Comparison of ENCODE assay signal across 12 cellular contexts in the genomic region with DNA sequence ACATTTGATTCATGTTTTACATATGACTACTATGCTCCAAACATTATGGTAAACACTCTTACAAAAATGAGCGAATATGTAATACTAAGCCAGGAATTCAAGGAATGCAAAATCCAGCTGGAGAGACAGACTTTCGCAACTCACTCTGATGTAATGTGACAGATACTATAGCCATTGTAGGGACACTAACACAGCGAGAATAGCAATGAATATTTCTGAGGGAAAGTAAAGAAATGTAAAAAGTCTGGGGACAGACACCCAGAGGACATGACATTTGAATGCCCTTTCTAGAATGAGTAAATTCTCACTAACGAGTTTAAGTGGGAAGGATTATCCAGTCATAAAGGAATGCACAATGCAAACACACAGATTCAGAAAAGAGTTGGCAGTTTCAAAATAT.
DNase-seq lines count a peak whose midpoint lies in the region; ATAC-seq, FAIRE-seq and TF ChIP-seq lines count a peak whose summit lies in the region.
"Had no signal": no experiment of that assay in that cellular context is flagged by ENCODE, and none has a peak within 500 bp of the region (broad histone marks: within the 10 kb centered on the region; RNA-seq: fewer than 3 reads in every experiment).

No MANE protein-coding gene starts in this region.

- H3K4me3 ChIP-seq in A549 (no peak overlapping the region), HUES48 (ENCODE audit: low read depth, low read length) (no peak overlapping the region), kidney epithelial cell (ENCODE audit: low read depth, low read length) (no peak overlapping the region), lower leg skin (ENCODE audit: low read depth, poor library complexity, severe bottlenecking) (no peak overlapping the region)
- no peak overlapping the region for H3K4me3 ChIP-seq in CD8-positive, alpha-beta memory T cell (ENCODE audit: low read length)
- H3K4me3 ChIP-seq: BLaER1 had no signal

- TF ChIP-seq POLR2A in A549 (IDR thresholded peaks at IDR 0.05; ENCODE audit: low read length) (no peak), lower leg skin (IDR thresholded peaks at IDR 0.05) (no peak)

- DNase-seq in A549 (ENCODE audit: low read depth in 1 of 2, low spot score in 1 of 2) = peak; percentile 32 to 62
- DNase-seq in T47D (ENCODE audit: low read depth in 1 of 2, low spot score in 1 of 2) = peak; percentile 37 to 78
- peak; percentile 41 for DNase-seq in kidney epithelial cell (ENCODE audit: low read depth)
- no peak for DNase-seq in CD8-positive, alpha-beta memory T cell
- DNase-seq in activated T-cell treated with anti-CD3 and anti-CD28 coated beads, Interleukin-2, amount 50 U/mL, for 4 hours = no peak
- DNase-seq in lower leg skin (ENCODE audit: low spot score in 2 of 2) = no peak
- DNase-seq: activated naive CD8-positive, alpha-beta T cell treated with anti-CD3 and anti-CD28 coated beads, Interleukin-2, amount 50 U/mL, for 24 hours; NCI-H146 had no signal

- ATAC-seq in A549 = peak; percentile 74 to 95; a peak in 5 of 6 replicates
- no peak for ATAC-seq in GM21528 (IDR thresholded peaks at IDR 0.05; ENCODE audit: low FRiP score, unreplicated experiment)
- no peak for ATAC-seq in activated T-cell treated with anti-CD3 and anti-CD28 coated beads, Interleukin-2, amount 50 U/mL, for 4 hours
- ATAC-seq: activated naive CD8-positive, alpha-beta T cell treated with anti-CD3 and anti-CD28 coated beads, Interleukin-2, amount 50 U/mL, for 24 hours had no signal

- intact Hi-C loops in lower leg skin (cut with DNase I; ENCODE audit: low total_unique reads) = no loop called here

- POLR2A ChIA-PET in A549 (lab: Yijun Ruan, JAX) = no interaction called here
- POLR2A ChIA-PET in CD8-positive, alpha-beta memory T cell (lab: Charles Lee) = no interaction called here

- TF ChIP-seq CTCF in A549 (IDR thresholded peaks at IDR 0.05) (no peak), kidney epithelial cell (IDR thresholded peaks at IDR 0.05; ENCODE audit: insufficient read depth, low read length, poor library complexity, severe bottlenecking) (no peak), lower leg skin (IDR thresholded peaks at IDR 0.05) (no peak)

- 0 out of 2 replicates have a peak overlapping the region, but pooled peaks have one; percentile 0 for H3K9ac ChIP-seq in HUES48 (ENCODE audit: low read depth, low read length)
- H3K9ac ChIP-seq: BLaER1 had no signal

- H3K36me3 ChIP-seq in HUES48 (ENCODE audit: control insufficient read depth, insufficient read depth, low read length) (no peaks in the 10 kb centered on the region), kidney epithelial cell (ENCODE audit: control insufficient read depth, insufficient read depth, low read length) (no peaks in the 10 kb centered on the region)
- H3K36me3 ChIP-seq in CD8-positive, alpha-beta memory T cell (ENCODE audit: insufficient read depth, low read length) = no peaks in the 10 kb centered on the region
- H3K36me3 ChIP-seq: BLaER1 had no signal

- peak; percentile 35 to 59; a peak in 2 of 5 replicates for TF ChIP-seq EP300 in A549 (IDR thresholded peaks at IDR 0.05)

- peaks cover 21% of the 10 kb centered on the region for H3K4me1 ChIP-seq in A549
- H3K4me1 ChIP-seq in HUES48 (ENCODE audit: control insufficient read depth, insufficient read depth, low read length) = peaks cover 16% of the 10 kb centered on the region
- H3K4me1 ChIP-seq in CD8-positive, alpha-beta memory T cell (ENCODE audit: insufficient read depth, low read length) = no peaks in the 10 kb centered on the region

- CTCF ChIA-PET in A549 (lab: Yijun Ruan, JAX) = no interaction called here
- CTCF ChIA-PET in CD8-positive, alpha-beta memory T cell (lab: Charles Lee) = no interaction called here

- WGBS in A549 (ENCODE audit: missing lambda C conversion rate) = 4% methylated on average over 4 of the region's 4 CpGs
- WGBS in lower leg skin, 2 donors = 49 to 52% methylated on average over 4 of the region's 4 CpGs

- H3K27ac ChIP-seq in A549 = peak overlapping the region; percentile 1 to 70; a peak in 4 of 6 replicates
- H3K27ac ChIP-seq in HUES48 (ENCODE audit: low read depth, low read length) = no peak overlapping the region
- no peak overlapping the region for H3K27ac ChIP-seq in CD8-positive, alpha-beta memory T cell (ENCODE audit: low read depth, low read length)
- H3K27ac ChIP-seq: BLaER1 had no signal

- H3K27me3 Mint-ChIP-seq in CD8-positive, alpha-beta memory T cell = peaks cover 0 to 2% of the 10 kb centered on the region in 2 donors
- no peaks in the 10 kb centered on the region for H3K27me3 Mint-ChIP-seq in activated T-cell treated with anti-CD3 and anti-CD28 coated beads, Interleukin-2, amount 50 U/mL, for 4 hours (ENCODE audit: low read depth)
- H3K27me3 Mint-ChIP-seq: activated naive CD8-positive, alpha-beta T cell treated with anti-CD3 and anti-CD28 coated beads, Interleukin-2, amount 50 U/mL, for 24 hours had no signal

- no peak overlapping the region for H3K4me3 Mint-ChIP-seq in CD8-positive, alpha-beta memory T cell
- no peak overlapping the region for H3K4me3 Mint-ChIP-seq in activated T-cell treated with anti-CD3 and anti-CD28 coated beads, Interleukin-2, amount 50 U/mL, for 4 hours
- H3K4me3 Mint-ChIP-seq: activated naive CD8-positive, alpha-beta T cell treated with anti-CD3 and anti-CD28 coated beads, Interleukin-2, amount 50 U/mL, for 24 hours had no signal

- H3K9me3 ChIP-seq in A549 = no peaks in the 10 kb centered on the region
- H3K9me3 ChIP-seq in HUES48 (ENCODE audit: control insufficient read depth, insufficient read depth, low read length) = no peaks in the 10 kb centered on the region
- no peaks in the 10 kb centered on the region for H3K9me3 ChIP-seq in CD8-positive, alpha-beta memory T cell (ENCODE audit: low read length)
- H3K9me3 ChIP-seq: BLaER1 had no signal

- no peak overlapping the region for H3K27ac Mint-ChIP-seq in CD8-positive, alpha-beta memory T cell
- H3K27ac Mint-ChIP-seq: activated naive CD8-positive, alpha-beta T cell treated with anti-CD3 and anti-CD28 coated beads, Interleukin-2, amount 50 U/mL, for 24 hours had no signal

- no peak for TF ChIP-seq RAD21 in A549 (conservative IDR thresholded peaks at IDR 0.05 in 1 of 2, IDR thresholded peaks at IDR 0.05 in 1 of 2)

- peak overlapping the region; percentile 74 for H3K4me2 ChIP-seq in A549
- H3K4me2 ChIP-seq: BLaER1 had no signal

- no peaks in the 10 kb centered on the region for H3K27me3 ChIP-seq in HUES48 (ENCODE audit: control insufficient read depth, insufficient read depth, low read length)
- H3K27me3 ChIP-seq in kidney epithelial cell (ENCODE audit: control insufficient read depth, insufficient read depth, low read length) = no peaks in the 10 kb centered on the region
- no peaks in the 10 kb centered on the region for H3K27me3 ChIP-seq in CD8-positive, alpha-beta memory T cell (ENCODE audit: insufficient read depth, low read length, poor library complexity, severe bottlenecking)
- H3K27me3 ChIP-seq: BLaER1 had no signal

- H3K4me1 Mint-ChIP-seq in CD8-positive, alpha-beta memory T cell = no peaks in the 10 kb centered on the region
- no peaks in the 10 kb centered on the region for H3K4me1 Mint-ChIP-seq in activated T-cell treated with anti-CD3 and anti-CD28 coated beads, Interleukin-2, amount 50 U/mL, for 4 hours (ENCODE audit: low read depth)
- H3K4me1 Mint-ChIP-seq: activated naive CD8-positive, alpha-beta T cell treated with anti-CD3 and anti-CD28 coated beads, Interleukin-2, amount 50 U/mL, for 24 hours had no signal

- no peaks in the 10 kb centered on the region for H3K36me3 Mint-ChIP-seq in CD8-positive, alpha-beta memory T cell
- no peaks in the 10 kb centered on the region for H3K36me3 Mint-ChIP-seq in activated T-cell treated with anti-CD3 and anti-CD28 coated beads, Interleukin-2, amount 50 U/mL, for 4 hours (ENCODE audit: insufficient read depth)

- peak; percentile 74 for FAIRE-seq in A549 (lab: Jason Lieb, UNC)
- FAIRE-seq: TTC549 had no signal

- H3K9me3 Mint-ChIP-seq in CD8-positive, alpha-beta memory T cell = peaks cover 12 to 41% (median 13%) of the 10 kb centered on the region in 5 donors
- peaks cover 21% of the 10 kb centered on the region for H3K9me3 Mint-ChIP-seq in activated T-cell treated with anti-CD3 and anti-CD28 coated beads, Interleukin-2, amount 50 U/mL, for 4 hours

- in situ Hi-C loops in T47D (cut with HindIII; ENCODE audit: low pct_unique_long_range_greater_than_20kb, low sequenced_read_pairs) = no loop called here

TF ChIP-seq in A549, 52 proteins besides CTCF, POLR2A, EP300 and RAD21 (continues in another document):
- TF ChIP-seq GATA3 (IDR thresholded peaks at IDR 0.05; ENCODE audit: borderline replicate concordance) (peak; percentile 52; the same call in 1 of the 2 replicates), TP53 (CRISPR knock-in tag; IDR thresholded peaks at IDR 0.05) (no peak), JUNB (IDR thresholded peaks at IDR 0.05) (peak; percentile 44; the same call in 1 of the 2 replicates), CEBPB (IDR thresholded peaks at IDR 0.05) (peak; percentile 98)
- TF ChIP-seq, protein P1, sequence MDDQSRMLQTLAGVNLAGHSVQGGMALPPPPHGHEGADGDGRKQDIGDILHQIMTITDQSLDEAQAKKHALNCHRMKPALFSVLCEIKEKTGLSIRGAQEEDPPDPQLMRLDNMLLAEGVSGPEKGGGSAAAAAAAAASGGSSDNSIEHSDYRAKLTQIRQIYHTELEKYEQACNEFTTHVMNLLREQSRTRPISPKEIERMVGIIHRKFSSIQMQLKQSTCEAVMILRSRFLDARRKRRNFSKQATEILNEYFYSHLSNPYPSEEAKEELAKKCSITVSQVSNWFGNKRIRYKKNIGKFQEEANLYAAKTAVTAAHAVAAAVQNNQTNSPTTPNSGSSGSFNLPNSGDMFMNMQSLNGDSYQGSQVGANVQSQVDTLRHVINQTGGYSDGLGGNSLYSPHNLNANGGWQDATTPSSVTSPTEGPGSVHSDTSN (IDR thresholded peaks at IDR 0.05) = peak; percentile 63; the same call in 1 of the 2 replicates
- TF ChIP-seq, protein P2, sequence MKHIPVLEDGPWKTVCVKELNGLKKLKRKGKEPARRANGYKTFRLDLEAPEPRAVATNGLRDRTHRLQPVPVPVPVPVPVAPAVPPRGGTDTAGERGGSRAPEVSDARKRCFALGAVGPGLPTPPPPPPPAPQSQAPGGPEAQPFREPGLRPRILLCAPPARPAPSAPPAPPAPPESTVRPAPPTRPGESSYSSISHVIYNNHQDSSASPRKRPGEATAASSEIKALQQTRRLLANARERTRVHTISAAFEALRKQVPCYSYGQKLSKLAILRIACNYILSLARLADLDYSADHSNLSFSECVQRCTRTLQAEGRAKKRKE (CRISPR knock-in tag; IDR thresholded peaks at IDR 0.05; ENCODE audit: low read depth) = no peak
- TF ChIP-seq, protein P3, sequence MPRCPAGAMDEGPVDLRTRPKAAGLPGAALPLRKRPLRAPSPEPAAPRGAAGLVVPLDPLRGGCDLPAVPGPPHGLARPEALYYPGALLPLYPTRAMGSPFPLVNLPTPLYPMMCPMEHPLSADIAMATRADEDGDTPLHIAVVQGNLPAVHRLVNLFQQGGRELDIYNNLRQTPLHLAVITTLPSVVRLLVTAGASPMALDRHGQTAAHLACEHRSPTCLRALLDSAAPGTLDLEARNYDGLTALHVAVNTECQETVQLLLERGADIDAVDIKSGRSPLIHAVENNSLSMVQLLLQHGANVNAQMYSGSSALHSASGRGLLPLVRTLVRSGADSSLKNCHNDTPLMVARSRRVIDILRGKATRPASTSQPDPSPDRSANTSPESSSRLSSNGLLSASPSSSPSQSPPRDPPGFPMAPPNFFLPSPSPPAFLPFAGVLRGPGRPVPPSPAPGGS (IDR thresholded peaks at IDR 0.05) = 0 out of 3 replicates have a peak, but pooled peaks have one; percentile 45

Comparison
In these comparisons a context has a peak if more than half of its experiments do, and no peak if none do; other contexts are left out.
1. ATAC-seq: peak in A549 (2 of 2); none in GM21528 (single experiment) and activated T-cell treated with anti-CD3 and anti-CD28 coated beads, Interleukin-2, amount 50 U/mL, for 4 hours (0 of 2).
2. DNase-seq: peak in A549 (2 of 2), T47D (2 of 2) and kidney epithelial cell (single experiment); none in CD8-positive, alpha-beta memory T cell (0 of 5), activated T-cell treated with anti-CD3 and anti-CD28 coated beads, Interleukin-2, amount 50 U/mL, for 4 hours (single experiment) and lower leg skin (0 of 2).
3. H3K27ac ChIP-seq: peak in A549 (2 of 2); none in HUES48 (single experiment) and CD8-positive, alpha-beta memory T cell (single experiment).